Comparison of ENCODE assay signal across 11 cellular contexts in genomic region chr7:117600912-117601311, GRCh38.
DNase-seq lines count a peak whose midpoint lies in the region.
"Had no signal": no experiment of that assay in that cellular context is flagged by ENCODE, and none has a peak within 500 bp of the region (broad histone marks: within the 10 kb centered on the region; RNA-seq: fewer than 3 reads in every experiment).

No MANE protein-coding gene starts in this region.

- in situ Hi-C loops in KBM-7 (cut with MboI; ENCODE audit: low pct_unique_long_range_greater_than_20kb, low sequenced_read_pairs) = no loop called here

- DNase-seq in dermis blood vessel endothelial cell (peak; percentile 57), glomerular endothelial cell (ENCODE audit: extremely low read depth, low read depth, low spot score) (peak; percentile 50), renal cortical epithelial cell (ENCODE audit: low read depth) (peak; percentile 26), SW 1271 (lab: John Stamatoyannopoulos, UW) (no peak), KBM-7 (no peak), NCI-H748 (lab: John Stamatoyannopoulos, UW; ENCODE audit: unreplicated experiment) (no peak)
- DNase-seq: Calu3; CD8-positive, alpha-beta T cell; DND-41; EL; H9 had no signal

Comparison
In these comparisons a context has a peak if more than half of its experiments do, and no peak if none do; other contexts are left out.
1. DNase-seq: peak in dermis blood vessel endothelial cell (single experiment), glomerular endothelial cell (single experiment) and renal cortical epithelial cell (single experiment); none in SW 1271 (0 of 2), KBM-7 (single experiment) and NCI-H748 (single experiment).